In the genomic region with DNA sequence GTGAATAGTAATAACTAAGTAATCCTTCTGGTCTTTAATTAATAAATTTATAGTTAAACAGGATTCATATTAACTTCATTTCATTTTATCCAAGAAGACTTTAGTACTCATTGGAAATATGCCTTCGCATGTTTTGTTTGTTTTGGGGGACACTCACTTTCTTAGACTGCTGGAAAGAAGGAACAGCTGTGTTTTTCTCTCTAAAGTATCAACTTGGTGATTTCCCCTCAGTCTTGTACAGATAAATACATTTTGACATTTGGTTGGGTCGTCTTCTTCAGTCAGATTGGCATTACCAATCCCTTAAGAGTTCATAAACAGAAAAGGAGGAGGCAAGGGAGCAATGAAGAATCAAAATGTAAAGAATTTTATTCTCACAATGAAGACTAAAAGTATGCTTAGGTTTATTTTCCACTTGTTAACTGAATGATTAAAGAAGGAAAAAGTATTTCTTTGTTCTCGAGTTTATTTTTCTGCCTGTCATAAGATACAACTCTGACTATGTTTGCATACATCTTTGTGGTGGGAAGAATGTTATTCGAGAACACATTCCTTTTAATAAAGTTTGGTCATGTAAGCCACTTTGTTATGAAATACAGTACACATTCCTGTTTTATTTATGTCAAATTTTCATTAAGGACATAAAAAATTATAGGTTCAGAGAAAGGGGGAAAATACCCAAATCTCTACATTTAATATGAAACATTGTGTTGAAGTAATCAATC, we compare ENCODE assay signal across 22 cellular contexts.
"Had no signal": no experiment of that assay in that cellular context is flagged by ENCODE, and none has a peak within 500 bp of the region (broad histone marks: within the 10 kb centered on the region; RNA-seq: fewer than 3 reads in every experiment).

No MANE protein-coding gene starts in this region.

- ATAC-seq: activated CD4-positive, CD25-positive, alpha-beta regulatory T cell treated with anti-CD3 and anti-CD28 coated beads, Interleukin-2, amount 50 U/mL, for 24 hours; esophagus mucosa; gastroesophageal sphincter; left cardiac atrium; left ventricle myocardium superior; pancreas had no signal

- DNase-seq: activated CD4-positive, alpha-beta T cell treated with anti-CD3 and anti-CD28 coated beads for 48 hours; activated CD4-positive, alpha-beta T cell treated with anti-CD3 and anti-CD28 coated beads, Interleukin-2, amount 50 U/mL, for 48 hours; activated CD8-positive, alpha-beta memory T cell treated with anti-CD3 and anti-CD28 coated beads for 24 hours; activated effector memory CD4-positive, alpha-beta T cell treated with Interleukin-2 at 50 U/mL for 16 hours; activated naive CD4-positive, alpha-beta T cell treated with Interleukin-2 at 50 U/mL for 16 hours; adrenal gland; aorta; cerebellar nuclear complex; endodermal cell; left cardiac atrium; left ventricle myocardium superior; naive B cell; nephron progenitor cell; pancreas; sigmoid colon; stimulated activated CD4-positive, alpha-beta T cell treated with anti-CD3 and anti-CD28 coated beads, Interleukin-15, amount 100 ng/mL, for 24 hours; stimulated activated CD4-positive, alpha-beta T cell treated with anti-CD3 and anti-CD28 coated beads, Interleukin-2, amount 100 ng/mL, for 24 hours; stimulated activated naive CD4-positive, alpha-beta T cell treated with Interleukin-2 at 50 U/mL for 16 hours; WERI-Rb-1 had no signal
